ENCODE assay signal across 12 cellular contexts in the genomic region with DNA sequence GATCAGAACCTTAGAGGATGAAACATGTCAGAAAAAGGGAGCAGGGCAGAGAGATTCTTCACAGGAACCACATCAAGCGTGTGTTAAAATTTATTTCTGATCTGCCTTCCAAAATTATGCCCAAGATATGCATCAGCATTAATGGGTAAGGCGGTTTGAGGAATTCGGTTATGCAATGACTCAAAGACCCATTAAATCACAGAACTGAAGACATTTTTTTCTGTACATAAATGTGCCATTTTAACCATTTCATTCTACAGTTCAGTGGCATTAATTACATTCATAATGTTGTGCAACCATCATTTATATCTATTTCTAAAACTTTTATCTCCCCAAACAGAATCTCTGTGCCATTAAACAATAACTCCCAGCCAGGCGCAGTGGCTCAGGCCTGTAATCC. TPM values are rescaled to one million over a fixed set of nuclear protein-coding genes. Genes with fewer than 3 reads are reported as not detected.
A peak's percentile ranks its signal among the peaks of the same experiment; 100 is the strongest.
DNase-seq lines count a peak whose midpoint lies in the region; ATAC-seq and TF ChIP-seq lines count a peak whose summit lies in the region.
"Had no signal": no experiment of that assay in that cellular context is flagged by ENCODE, and none has a peak within 500 bp of the region (broad histone marks: within the 10 kb centered on the region; RNA-seq: fewer than 3 reads in every experiment).

No MANE protein-coding gene starts in this region.

- no peaks in the 10 kb centered on the region for H3K9me3 Mint-ChIP-seq in activated naive CD4-positive, alpha-beta T cell treated with anti-CD3 and anti-CD28 coated beads for 36 hours
- peaks cover 2% of the 10 kb centered on the region for H3K9me3 Mint-ChIP-seq in activated naive CD4-positive, alpha-beta T cell treated with anti-CD3 and anti-CD28 coated beads, Interleukin-2, amount 10 ng/mL, durations not matched to agents 7 days and 5 days
- H3K9me3 Mint-ChIP-seq: central memory CD8-positive, alpha-beta T cell had no signal

- no peaks in the 10 kb centered on the region for H3K9me3 ChIP-seq in SK-N-MC (ENCODE audit: low read depth, low read length)
- H3K9me3 ChIP-seq in gastroesophageal sphincter = no peaks in the 10 kb centered on the region
- H3K9me3 ChIP-seq in thoracic aorta = no peaks in the 10 kb centered on the region
- H3K9me3 ChIP-seq in ascending aorta = no peaks in the 10 kb centered on the region

- ATAC-seq in gastroesophageal sphincter (no peak), thoracic aorta (ENCODE audit: insufficient number of reproducible peaks, low FRiP score, low read depth) (no peak)

- H3K36me3 Mint-ChIP-seq in activated naive CD4-positive, alpha-beta T cell treated with anti-CD3 and anti-CD28 coated beads for 36 hours (ENCODE audit: low read depth) = peaks cover 13% of the 10 kb centered on the region
- H3K36me3 Mint-ChIP-seq in activated naive CD4-positive, alpha-beta T cell treated with anti-CD3 and anti-CD28 coated beads, Interleukin-2, amount 10 ng/mL, durations not matched to agents 7 days and 5 days = peaks cover 22% of the 10 kb centered on the region

- no peak overlapping the region for H3K9ac ChIP-seq in SK-N-MC (ENCODE audit: insufficient read length)

- H3K36me3 ChIP-seq in SK-N-MC (ENCODE audit: insufficient read depth, low read length) (no peaks in the 10 kb centered on the region), gastroesophageal sphincter (no peaks in the 10 kb centered on the region), thoracic aorta (no peaks in the 10 kb centered on the region), ascending aorta (no peaks in the 10 kb centered on the region)

- CTCF ChIA-PET in activated naive CD4-positive, alpha-beta T cell treated with anti-CD3 and anti-CD28 coated beads for 36 hours (lab: Charles Lee) = no interaction called here
- CTCF ChIA-PET in activated naive CD4-positive, alpha-beta T cell treated with anti-CD3 and anti-CD28 coated beads, Interleukin-2, amount 10 ng/mL, durations not matched to agents 7 days and 5 days (lab: Charles Lee) = no interaction called here

- TF ChIP-seq POLR2A in gastroesophageal sphincter (IDR thresholded peaks at IDR 0.05) = no peak

- no peak overlapping the region for H3K4me3 ChIP-seq in SK-N-MC
- no peak overlapping the region for H3K4me3 ChIP-seq in gastroesophageal sphincter
- H3K4me3 ChIP-seq in thoracic aorta = peak overlapping the region; percentile 23
- H3K4me3 ChIP-seq in ascending aorta = no peak overlapping the region
- H3K4me3 ChIP-seq in foreskin fibroblast (ENCODE audit: low read depth in 1 of 2, low read length in 2 of 2) = no peak overlapping the region

- no peak for DNase-seq in activated naive CD4-positive, alpha-beta T cell treated with anti-CD3 and anti-CD28 coated beads for 36 hours
- DNase-seq in activated naive CD4-positive, alpha-beta T cell treated with anti-CD3 and anti-CD28 coated beads, Interleukin-2, amount 10 ng/mL, durations not matched to agents 7 days and 5 days = no peak
- DNase-seq in SK-N-MC (ENCODE audit: low read depth, low spot score) = peak; percentile 85
- no peak for DNase-seq in thoracic aorta (ENCODE audit: low spot score)
- no peak for DNase-seq in ascending aorta (ENCODE audit: low spot score in 2 of 2)
- no peak for DNase-seq in putamen (ENCODE audit: low spot score)
- DNase-seq in foreskin fibroblast = no peak
- DNase-seq: MM.1S, NCI-H526 treated with DMSO at 0.1 percent for 48 hours had no signal

- H3K27ac Mint-ChIP-seq in activated naive CD4-positive, alpha-beta T cell treated with anti-CD3 and anti-CD28 coated beads for 36 hours = peak overlapping the region; percentile 33
- H3K27ac Mint-ChIP-seq in activated naive CD4-positive, alpha-beta T cell treated with anti-CD3 and anti-CD28 coated beads, Interleukin-2, amount 10 ng/mL, durations not matched to agents 7 days and 5 days = no peak overlapping the region
- H3K27ac Mint-ChIP-seq: activated CD8-positive, alpha-beta memory T cell treated with anti-CD3 and anti-CD28 coated beads, Interleukin-2, amount 10 ng/mL, durations not matched to agents 7 days and 5 days had no signal

- TF ChIP-seq CTCF in gastroesophageal sphincter (IDR thresholded peaks at IDR 0.05) (no peak), thoracic aorta (IDR thresholded peaks at IDR 0.05) (no peak), ascending aorta (IDR thresholded peaks at IDR 0.05) (no peak), foreskin fibroblast (IDR thresholded peaks at IDR 0.05; ENCODE audit: low read depth, low read length) (no peak)

- H3K4me1 Mint-ChIP-seq in activated naive CD4-positive, alpha-beta T cell treated with anti-CD3 and anti-CD28 coated beads for 36 hours (ENCODE audit: low read depth) = peaks cover 52% of the 10 kb centered on the region
- peaks cover 34% of the 10 kb centered on the region for H3K4me1 Mint-ChIP-seq in activated naive CD4-positive, alpha-beta T cell treated with anti-CD3 and anti-CD28 coated beads, Interleukin-2, amount 10 ng/mL, durations not matched to agents 7 days and 5 days

- H3K4me1 ChIP-seq in gastroesophageal sphincter (peaks cover 10 to 64% (median 13%) of the 10 kb centered on the region in 3 donors), thoracic aorta (ENCODE audit: control insufficient read depth in 1 of 2, low read depth in 2 of 2) (peaks cover 12 to 13% of the 10 kb centered on the region in 2 donors), ascending aorta (no peaks in the 10 kb centered on the region)

- intact Hi-C loops in activated naive CD4-positive, alpha-beta T cell treated with anti-CD3 and anti-CD28 coated beads for 36 hours (cut with micrococcal nuclease) = loop anchor here (1.0 to 2.0 kb wide), 2 partner anchors 19 to 40 kb away; no protein-coding TSS in a partner anchor
- intact Hi-C loops in ascending aorta (cut with DNase I) = loop anchor here (5.0 kb wide), 1 partner anchor 42 kb away; the partner anchor contains the start of genes CNST and TFB2M

- no peaks in the 10 kb centered on the region for H3K27me3 Mint-ChIP-seq in activated naive CD4-positive, alpha-beta T cell treated with anti-CD3 and anti-CD28 coated beads for 36 hours (ENCODE audit: low read depth)
- H3K27me3 Mint-ChIP-seq in activated naive CD4-positive, alpha-beta T cell treated with anti-CD3 and anti-CD28 coated beads, Interleukin-2, amount 10 ng/mL, durations not matched to agents 7 days and 5 days = no peaks in the 10 kb centered on the region
- H3K27me3 Mint-ChIP-seq: activated CD8-positive, alpha-beta memory T cell treated with anti-CD3 and anti-CD28 coated beads, Interleukin-2, amount 10 ng/mL, durations not matched to agents 7 days and 5 days; central memory CD8-positive, alpha-beta T cell had no signal

- no peaks in the 10 kb centered on the region for H3K27me3 ChIP-seq in gastroesophageal sphincter
- no peaks in the 10 kb centered on the region for H3K27me3 ChIP-seq in thoracic aorta (replicated peaks; ENCODE audit: insufficient read depth)
- H3K27me3 ChIP-seq in ascending aorta = no peaks in the 10 kb centered on the region

- no peak for TF ChIP-seq EP300 in gastroesophageal sphincter (IDR thresholded peaks at IDR 0.05)

- no peak overlapping the region for H3K4me3 Mint-ChIP-seq in activated naive CD4-positive, alpha-beta T cell treated with anti-CD3 and anti-CD28 coated beads for 36 hours
- no peak overlapping the region for H3K4me3 Mint-ChIP-seq in activated naive CD4-positive, alpha-beta T cell treated with anti-CD3 and anti-CD28 coated beads, Interleukin-2, amount 10 ng/mL, durations not matched to agents 7 days and 5 days
- H3K4me3 Mint-ChIP-seq: activated CD8-positive, alpha-beta memory T cell treated with anti-CD3 and anti-CD28 coated beads, Interleukin-2, amount 10 ng/mL, durations not matched to agents 7 days and 5 days; central memory CD8-positive, alpha-beta T cell had no signal

- 82 to 87% methylated on average over 4 of the region's 4 CpGs for WGBS in gastroesophageal sphincter (ENCODE audit: low coverage in 1 of 2), 2 donors

- H3K27ac ChIP-seq in SK-N-MC (peak overlapping the region; percentile 91), gastroesophageal sphincter (peak overlapping the region; percentile 65 to 87 (median 82)), thoracic aorta (peak overlapping the region in 1 of 2 donors; percentile 20), ascending aorta (peak overlapping the region in 1 of 2 donors; percentile 17)

RNA-seq across cellular contexts. Expression of gene CNST, which starts 43.4 kb away (rescaled TPM):
- total RNA-seq in activated naive CD4-positive, alpha-beta T cell treated with anti-CD3 and anti-CD28 coated beads for 36 hours = 10 to 100 TPM; 22.1 to 25.3 TPM
- total RNA-seq in gastroesophageal sphincter = 10 to 100 TPM; 41.6 to 81.9 (median 65.6) TPM
- 10 to 100 TPM; 20.7 to 29.3 TPM for total RNA-seq in thoracic aorta
- 125 TPM for total RNA-seq in ascending aorta

RNA-seq across cellular contexts. Expression of gene TFB2M, which starts 43.6 kb away (rescaled TPM):
- total RNA-seq in activated naive CD4-positive, alpha-beta T cell treated with anti-CD3 and anti-CD28 coated beads for 36 hours = 10 to 100 TPM; 10.8 to 11.1 TPM
- total RNA-seq in gastroesophageal sphincter (10 to 100 TPM in 2 of 4 donors, 1 to 10 TPM in 2; 7.4 to 12.8 (median 10.2) TPM), thoracic aorta (1 to 10 TPM; 5.9 to 6.5 TPM), ascending aorta (1.6 TPM)
